In genomic region chr2:46615555-46616487, GRCh38 we compare ENCODE assay signal across 8 cellular contexts. TPM values are rescaled to one million over a fixed set of nuclear protein-coding genes. Genes with fewer than 3 reads are reported as not detected.
A peak's percentile ranks its signal among the peaks of the same experiment; 100 is the strongest.
DNase-seq lines count a peak whose midpoint lies in the region; ATAC-seq, FAIRE-seq and TF ChIP-seq lines count a peak whose summit lies in the region.

No MANE protein-coding gene starts in this region.

- H3K9me3 ChIP-seq in ES-I3 (ENCODE audit: control insufficient read depth, insufficient read depth, low read length): no peaks in the 10 kb centered on the region
- H3K9me3 ChIP-seq in endodermal cell (ENCODE audit: control insufficient read depth, low read length): no peaks in the 10 kb centered on the region
- H3K9me3 ChIP-seq in thyroid gland: no peaks in the 10 kb centered on the region

- peak; percentile 67 for DNase-seq in KBM-7
- DNase-seq in activated CD4-positive, alpha-beta T cell treated with anti-CD3 and anti-CD28 coated beads for 48 hours: peak; percentile 20
- DNase-seq in endodermal cell: no peak
- peak; percentile 24 for DNase-seq in midbrain (lab: John Stamatoyannopoulos, UW)
- peak in 1 of 2 donors; percentile 22 for DNase-seq in thyroid gland
- DNase-seq in GM19239 (ENCODE audit: insufficient read length, low spot score): no peak

- FAIRE-seq in GM19239 (lab: Jason Lieb, UNC): no peak

- H3K9me3 Mint-ChIP-seq in endodermal cell: no peaks in the 10 kb centered on the region

- H3K4me1 ChIP-seq in ES-I3 (ENCODE audit: insufficient read depth, low read length): no peaks in the 10 kb centered on the region
- H3K4me1 ChIP-seq in endodermal cell (ENCODE audit: control insufficient read depth, insufficient read depth, low read length): no peaks in the 10 kb centered on the region
- peaks cover 21 to 22% of the 10 kb centered on the region in 2 donors for H3K4me1 ChIP-seq in thyroid gland

- H3K9ac ChIP-seq in ES-I3 (ENCODE audit: low read depth, low read length) (peak overlapping the region; percentile 99), endodermal cell (ENCODE audit: extremely low read depth, low read length, poor library complexity, severe bottlenecking) (peak overlapping the region; percentile 80)

- H3K36me3 Mint-ChIP-seq in endodermal cell (ENCODE audit: low read depth): peaks cover 14% of the 10 kb centered on the region

- H3K4me1 Mint-ChIP-seq in endodermal cell: peaks cover 14% of the 10 kb centered on the region

- H3K36me3 ChIP-seq in ES-I3 (ENCODE audit: insufficient read depth, low read length) (no peaks in the 10 kb centered on the region), endodermal cell (ENCODE audit: control insufficient read depth, insufficient read depth, low read length) (peaks cover 12% of the 10 kb centered on the region), thyroid gland (peaks cover 2 to 8% of the 10 kb centered on the region in 2 donors)

- in situ Hi-C loops in KBM-7 (cut with MboI; ENCODE audit: low pct_unique_long_range_greater_than_20kb, low sequenced_read_pairs): no loop called here

- intact Hi-C loops in thyroid gland (cut with DNase I): no loop called here

- peak overlapping the region; percentile 98 for H3K4me3 ChIP-seq in endodermal cell (ENCODE audit: low read length)
- peak overlapping the region; percentile 34 to 98 (median 85) for H3K4me3 ChIP-seq in thyroid gland (replicated peaks in 1 of 3)

- no peaks in the 10 kb centered on the region for H3K27me3 Mint-ChIP-seq in endodermal cell (ENCODE audit: insufficient read depth)

- no peak for ATAC-seq in HG02623 (IDR thresholded peaks at IDR 0.05; ENCODE audit: unreplicated experiment)

- H3K27me3 ChIP-seq in endodermal cell (ENCODE audit: control insufficient read depth, insufficient read depth, low read length, poor library complexity, severe bottlenecking) (no peaks in the 10 kb centered on the region), thyroid gland (no peaks in the 10 kb centered on the region)

- TF ChIP-seq POLR2A in thyroid gland (IDR thresholded peaks at IDR 0.05): no peak

- peak overlapping the region; percentile 98 for H3K27ac Mint-ChIP-seq in endodermal cell

- H3K4me3 Mint-ChIP-seq in endodermal cell: peak overlapping the region; percentile 92

- H3K27ac ChIP-seq in endodermal cell (ENCODE audit: low read depth, low read length) (peak overlapping the region; percentile 83), thyroid gland (peak overlapping the region in 2 of 3 donors; percentile 87 to 93)

- WGBS in endodermal cell (ENCODE audit: insufficient coverage in 1 of 2, insufficient read length in 1 of 2), 2 experiments: 18 to 22% methylated on average over 7 to 20 of the region's 23 CpGs
- WGBS in thyroid gland, 2 donors: 12 to 17% methylated on average over 23 of the region's 23 CpGs

- TF ChIP-seq CTCF in endodermal cell (conservative IDR thresholded peaks at IDR 0.05) (no peak), thyroid gland (IDR thresholded peaks at IDR 0.05) (peak in 1 of 6 experiments; percentile 27)

RNA-seq across cellular contexts. Expression of gene PIGF, which starts 1.0 kb away (rescaled TPM):
- total RNA-seq in endodermal cell (10 to 100 TPM; 28.5 to 43.7 TPM), thyroid gland (10 to 100 TPM; 20.4 to 35.7 (median 26.8) TPM)
- polyA plus RNA-seq in endodermal cell (2013, experiment 1 of 2): 52.8 TPM
- 45.3 TPM for polyA plus RNA-seq in endodermal cell (2013, experiment 2 of 2)

RNA-seq across cellular contexts. Expression of gene CRIPT, which starts 1.2 kb away (rescaled TPM):
- 10 to 100 TPM; 14.7 to 15.5 TPM for total RNA-seq in endodermal cell
- 16.7 TPM for polyA plus RNA-seq in endodermal cell (2013, experiment 1 of 2)
- polyA plus RNA-seq in endodermal cell (2013, experiment 2 of 2): 17.7 TPM
- 10 to 100 TPM; 16.6 to 20.2 (median 19.0) TPM for total RNA-seq in thyroid gland

Comparison
In these comparisons a context has a peak if more than half of its experiments do, and no peak if none do; other contexts are left out.
1. DNase-seq: peak in KBM-7 (single experiment), activated CD4-positive, alpha-beta T cell treated with anti-CD3 and anti-CD28 coated beads for 48 hours (single experiment) and midbrain (single experiment); none in endodermal cell (single experiment) and GM19239 (single experiment).